10 cellular contexts compared by ENCODE assay signal in the genomic region with DNA sequence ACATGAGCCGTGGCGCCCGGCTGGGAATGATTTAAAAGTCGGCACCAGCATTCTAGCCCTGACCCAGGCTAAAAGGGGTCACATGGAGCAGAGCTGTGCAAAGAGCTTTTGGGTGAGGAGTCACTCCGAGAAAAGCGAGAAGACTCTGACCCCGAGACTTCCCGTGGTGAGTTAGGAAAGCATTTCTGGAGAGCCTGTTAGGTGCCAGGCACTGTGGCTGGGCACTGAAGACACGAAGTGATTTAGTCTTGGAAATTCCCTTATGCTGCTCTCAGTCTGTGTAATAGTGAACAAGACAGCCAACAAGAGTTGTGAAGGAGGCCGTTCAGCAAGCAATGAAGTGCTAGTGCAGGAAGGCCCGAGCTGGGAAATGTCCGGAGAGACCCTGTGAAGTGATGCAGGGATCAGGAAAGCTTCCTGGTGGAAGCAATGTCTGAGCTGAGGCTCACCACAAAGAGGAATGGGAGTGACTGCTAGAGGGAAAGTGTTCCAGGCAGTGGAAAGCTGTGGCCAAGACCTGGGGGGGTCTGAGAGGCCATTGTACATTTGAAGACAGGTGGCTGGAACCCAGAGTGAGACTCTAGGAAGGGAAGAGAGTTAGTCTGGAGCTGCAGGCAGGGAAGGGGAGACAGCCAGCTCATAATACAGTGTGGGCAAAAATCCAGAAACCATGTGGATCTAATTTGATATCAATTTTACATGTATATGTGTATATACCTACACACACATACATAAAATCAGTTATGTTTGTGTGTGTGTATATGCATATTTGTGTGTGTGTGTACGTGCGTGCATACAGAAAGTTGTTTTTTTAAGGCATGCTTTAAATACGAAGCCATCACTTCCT. TPM values are rescaled to one million over a fixed set of nuclear protein-coding genes. Genes with fewer than 3 reads are reported as not detected.
DNase-seq lines count a peak whose midpoint lies in the region; ATAC-seq, FAIRE-seq and TF ChIP-seq lines count a peak whose summit lies in the region.
"Had no signal": no experiment of that assay in that cellular context is flagged by ENCODE, and none has a peak within 500 bp of the region (broad histone marks: within the 10 kb centered on the region; RNA-seq: fewer than 3 reads in every experiment).

No MANE protein-coding gene starts in this region.

- peaks cover 91% of the 10 kb centered on the region for H3K79me2 ChIP-seq in GM23338 (replicated peaks; ENCODE audit: insufficient read depth)
- H3K79me2 ChIP-seq in GM12878 (ENCODE audit: control insufficient read depth, insufficient read depth, low read length): peaks cover 62% of the 10 kb centered on the region

- H3F3A ChIP-seq in GM23338 (replicated peaks; ENCODE audit: low read depth): peaks cover 9% of the 10 kb centered on the region; the same call in 1 of the 2 replicates

- H3K27ac Mint-ChIP-seq in GM23338: no peak overlapping the region
- H3K27ac Mint-ChIP-seq in natural killer cell: peak overlapping the region; percentile 81 to 87

- no peak for TF ChIP-seq POLR2A in GM12878 (IDR thresholded peaks at IDR 0.05; ENCODE audit: low read depth, low read length)

- H2AFZ ChIP-seq in GM23338 (no peak overlapping the region), GM12878 (ENCODE audit: control insufficient read depth, low read depth, low read length) (no peak overlapping the region)

- TF ChIP-seq CTCF in 22Rv1 (IDR thresholded peaks at IDR 0.05): no peak
- no peak for TF ChIP-seq CTCF in GM23338 (conservative IDR thresholded peaks at IDR 0.05; ENCODE audit: low read depth in 2 of 2)
- no peak for TF ChIP-seq CTCF in GM12878 (IDR thresholded peaks at IDR 0.05 in 2 of 3, conservative IDR thresholded peaks at IDR 0.05 in 1 of 3; ENCODE audit: control insufficient read depth in 2 of 3, extremely low read depth in 1 of 3, insufficient read depth in 1 of 3, low read depth in 3 of 3, low read length in 3 of 3)
- TF ChIP-seq CTCF in natural killer cell (IDR thresholded peaks at IDR 0.05): no peak

- H3K4me1 ChIP-seq in GM23338 (ENCODE audit: insufficient read depth): peaks cover 33% of the 10 kb centered on the region
- H3K4me1 ChIP-seq in GM12878 (ENCODE audit: control insufficient read depth, insufficient read depth, low read length): peaks cover 50% of the 10 kb centered on the region

- no TSS peak for BruUV-seq in GM12878 (replicated peaks; lab: Mats Ljungman, UMichigan)

- TF ChIP-seq EP300 in GM12878 (IDR thresholded peaks at IDR 0.05; ENCODE audit: borderline replicate concordance in 1 of 2, control insufficient read depth in 1 of 2, low read depth in 2 of 2, low read length in 2 of 2): no peak

- WGBS in GM12878 (ENCODE audit: insufficient coverage, insufficient replicate concordance, low lambda C conversion rate, missing lambda C conversion rate): 30% methylated on average over 15 of the region's 15 CpGs

- H3K4me3 ChIP-seq in GM23338 (no peak overlapping the region), GM12878 (no peak overlapping the region)

- H3K4me3 Mint-ChIP-seq in GM23338 (no peak overlapping the region), natural killer cell (peak overlapping the region; percentile 80)

- H3K36me3 Mint-ChIP-seq in GM23338 (ENCODE audit: low read depth): no peaks in the 10 kb centered on the region; the same call in 2 of the 3 replicates
- H3K36me3 Mint-ChIP-seq in natural killer cell: no peaks in the 10 kb centered on the region

- ATAC-seq in GM23338: no peak
- peak; percentile 45 for ATAC-seq in GM12878
- no peak for ATAC-seq in natural killer cell
- ATAC-seq in GM18873 (IDR thresholded peaks at IDR 0.05; ENCODE audit: low FRiP score, unreplicated experiment): no peak

- CTCF ChIA-PET in GM12878 (lab: Yijun Ruan, JAX) (interaction anchor here (0.6 to 3.4 kb wide), 11 partner anchors 13 to 431 kb away, joined by 3 to 46 read pairs (median 4); no protein-coding TSS in a partner anchor), HEK293T (lab: Yijun Ruan, JAX) (interaction anchor here (0.6 to 0.9 kb wide), 3 partner anchors 18 to 344 kb away, joined by 3 read pairs; no protein-coding TSS in a partner anchor)

- no peak overlapping the region for H3K9ac ChIP-seq in GM12878 (ENCODE audit: control insufficient read depth, insufficient read depth, low read length)

- DNase-seq in GM23338 (ENCODE audit: low spot score) (no peak), GM12878 (ENCODE audit: low read depth, low spot score) (no peak), natural killer cell (no peak), HEK293T (ENCODE audit: extremely low spot score) (no peak), SHP77 treated with DMSO at 0.1 percent for 48 hours (lab: John Stamatoyannopoulos, UW) (no peak), Ammon's horn (ENCODE audit: low spot score) (no peak)
- DNase-seq: NCI-H82 had no signal

- H3K27me3 ChIP-seq in GM23338 (ENCODE audit: insufficient read depth) (no peaks in the 10 kb centered on the region), GM12878 (replicated peaks in 1 of 2; ENCODE audit: control insufficient read depth in 2 of 2, insufficient read depth in 2 of 2, low read length in 1 of 2) (no peaks in the 10 kb centered on the region)

- H3K27me3 Mint-ChIP-seq in GM23338 (ENCODE audit: insufficient read depth, low read depth, poor library complexity) (peaks cover 4% of the 10 kb centered on the region), natural killer cell (ENCODE audit: low read depth in 2 of 2) (no peaks in the 10 kb centered on the region)

- RAD21 ChIA-PET in GM12878 (lab: Charles Lee; ENCODE audit: unreplicated experiment): interaction anchor here (0.7 to 2.2 kb wide), 3 partner anchors 29 to 33 kb away, joined by 3 to 21 read pairs (median 5); a partner anchor contains a TSS

- H3K4me1 Mint-ChIP-seq in GM23338 (peaks cover 69% of the 10 kb centered on the region), natural killer cell (peaks cover 84 to 90% of the 10 kb centered on the region in 2 donors)

- SMC1A ChIA-PET in GM12878 (lab: Charles Lee; ENCODE audit: uncharacterized antibody, unreplicated experiment): interaction anchor here (1.0 to 13.9 kb wide), 5 partner anchors 19 to 81 kb away, joined by 3 to 153 read pairs (median 4); a partner anchor contains a TSS

- intact Hi-C loops in GM12878 (cut with micrococcal nuclease; ENCODE audit: unreplicated experiment) (no loop called here), natural killer cell (cut with micrococcal nuclease) (loop anchor here (5.0 kb wide), 1 partner anchor 47 kb away; a partner anchor contains a TSS)

- H3K27ac ChIP-seq in 22Rv1: peak overlapping the region; percentile 51
- peak overlapping the region; percentile 26; the same call in 1 of the 2 replicates for H3K27ac ChIP-seq in GM23338 (ENCODE audit: low read depth)
- peak overlapping the region; percentile 14 for H3K27ac ChIP-seq in GM12878 (ENCODE audit: control insufficient read depth, insufficient read depth)

- POLR2A ChIA-PET in GM12878 (lab: Charles Lee): interaction anchor here (0.9 kb wide), 1 partner anchor 41 kb away, joined by 3 read pairs; no protein-coding TSS in a partner anchor
- POLR2A ChIA-PET in HEK293T (lab: Yijun Ruan, JAX): no interaction called here

- H3K9me2 ChIP-seq in GM23338 (ENCODE audit: insufficient read depth): no peaks in the 10 kb centered on the region

- peaks cover 4% of the 10 kb centered on the region; the same call in 1 of the 2 replicates for H3K36me3 ChIP-seq in GM23338 (ENCODE audit: insufficient read depth)
- peaks cover 4 to 9% of the 10 kb centered on the region in 2 experiments for H3K36me3 ChIP-seq in GM12878 (ENCODE audit: control insufficient read depth in 2 of 2, insufficient read depth in 2 of 2, low read length in 1 of 2)

- no peaks in the 10 kb centered on the region for H3K9me3 ChIP-seq in GM12878 (replicated peaks; ENCODE audit: control insufficient read depth, insufficient read depth, low read length)

- in situ Hi-C loops in GM12878 (cut with MboI): no loop called here

- H3K4me2 ChIP-seq in GM23338 (no peak overlapping the region), GM12878 (ENCODE audit: control insufficient read depth, insufficient read depth) (peak overlapping the region; percentile 10; the same call in 1 of the 2 replicates)

- FAIRE-seq in GM12878 (lab: Jason Lieb, UNC): no peak
- FAIRE-seq: G401.6 had no signal

- H3K9me3 Mint-ChIP-seq in GM23338: no peaks in the 10 kb centered on the region
- H3K9me3 Mint-ChIP-seq in natural killer cell: no peaks in the 10 kb centered on the region

- no peak for TF ChIP-seq RAD21 in GM12878 (IDR thresholded peaks at IDR 0.05; ENCODE audit: insufficient read depth, low read depth, low read length)

- peaks cover 49% of the 10 kb centered on the region for H4K20me1 ChIP-seq in GM23338 (replicated peaks; ENCODE audit: insufficient read depth)
- no peaks in the 10 kb centered on the region; the same call in none of the 2 replicates for H4K20me1 ChIP-seq in GM12878 (ENCODE audit: control insufficient read depth, insufficient read depth)

RNA-seq across cellular contexts. Expression of a gene that starts 31.7 kb away (rescaled TPM):
- total RNA-seq in GM23338 (2014; rRNA removed; shearing (Covaris generic)): 42.6 and 45.9 TPM in 2 replicates
- polyA plus RNA-seq in GM23338 (2016; fragmentation: Nextera tagmentation; extraction: Ambion mirVana) (15.8 and 18.7 TPM in 2 replicates), GM12878 (2011; rRNA removed) (11.3 and 14.5 TPM in 2 replicates), GM12878 (2014; fragmentation: Illumina TruSeq; extraction: Trizol) (13.6 and 16.1 TPM in 2 replicates), GM12878 (2014; fragmentation: Nextera tagmentation; extraction: Ambion mirVana) (under 1 TPM; 0.19 to 0.40 TPM), GM12878 (2014; rRNA removed) (20.2 and 22.2 TPM in 2 replicates), GM12878 (2016; fragmentation: Nextera tagmentation; extraction: Ambion mirVana) (10 to 100 TPM in 1 of 2 experiments, 1 to 10 TPM in 1; 4.1 to 11.9 TPM)
- total RNA-seq in GM12878 (2013; cell fraction: nucleolus; rRNA removed): 23.7 and 26.6 TPM in 2 replicates
- total RNA-seq in GM12878 (2014; rRNA removed) (10.7 and 14.8 TPM in 2 replicates), GM12878 (2014; rRNA removed; fragmentation: Illumina TruSeq; extraction: Trizol) (9.3 and 9.7 TPM in 2 replicates), GM12878 (2021) (29.5 and 30.0 TPM in 2 replicates), natural killer cell (10 to 100 TPM; 63.8 to 88.4 (median 80.2) TPM)
- 7.8 TPM for polyA plus RNA-seq in GM12878 (2011; ENCODE audit: low read depth)
- 13.9 and 15.3 TPM in 2 replicates for polyA plus RNA-seq in GM12878 (2011; cell fraction: cytosol; rRNA removed)
- 21.1 and 29.6 TPM in 2 replicates for polyA plus RNA-seq in GM12878 (2011; cell fraction: nucleus; rRNA removed)
- polyA plus RNA-seq in GM12878 (2012): 12.7 and 13.2 TPM in 2 replicates
- polyA minus RNA-seq in GM12878 (2011; rRNA and poly(A)+ RNA removed): 20.0 and 24.5 TPM in 2 replicates
- polyA minus RNA-seq in GM12878 (2011; cell fraction: cytosol; rRNA and poly(A)+ RNA removed): 14.2 and 16.5 TPM in 2 replicates
- 8.9 and 19.0 TPM in 2 replicates for polyA minus RNA-seq in GM12878 (2011; cell fraction: nucleus; rRNA and poly(A)+ RNA removed)

RNA-seq across cellular contexts. Expression of a gene that starts 46.4 kb away (rescaled TPM):
- 60.1 and 66.9 TPM in 2 replicates for total RNA-seq in GM23338 (2014; rRNA removed; shearing (Covaris generic))
- polyA plus RNA-seq in GM23338 (2016; fragmentation: Nextera tagmentation; extraction: Ambion mirVana) (4.7 and 5.5 TPM in 2 replicates), GM12878 (2011; rRNA removed) (0.07 and 0.11 TPM in 2 replicates), GM12878 (2014; fragmentation: Illumina TruSeq; extraction: Trizol) (0.06 and 0.10 TPM in 2 replicates), GM12878 (2014; fragmentation: Nextera tagmentation; extraction: Ambion mirVana) (not detected), GM12878 (2014; rRNA removed) (0.23 and 0.32 TPM in 2 replicates), GM12878 (2016; fragmentation: Nextera tagmentation; extraction: Ambion mirVana) (not detected)
- total RNA-seq in GM12878 (2013; cell fraction: nucleolus; rRNA removed): 0.40 and 0.81 TPM in 2 replicates
- total RNA-seq in GM12878 (2014; rRNA removed) (0.05 and 0.17 TPM in 2 replicates), GM12878 (2014; rRNA removed; fragmentation: Illumina TruSeq; extraction: Trizol) (0.09 TPM in 1 of 2 replicates, not detected in the other), GM12878 (2021) (0.16 and 0.28 TPM in 2 replicates), natural killer cell (not detected)
- polyA plus RNA-seq in GM12878 (2011; ENCODE audit: low read depth): not detected
- 0.18 TPM in 2 replicates for polyA plus RNA-seq in GM12878 (2011; cell fraction: cytosol; rRNA removed)
- polyA plus RNA-seq in GM12878 (2011; cell fraction: nucleus; rRNA removed): 0.31 and 0.66 TPM in 2 replicates
- 0.15 and 0.16 TPM in 2 replicates for polyA plus RNA-seq in GM12878 (2012)
- 0.07 TPM in 1 of 2 replicates, not detected in the other for polyA minus RNA-seq in GM12878 (2011; rRNA and poly(A)+ RNA removed)
- polyA minus RNA-seq in GM12878 (2011; cell fraction: cytosol; rRNA and poly(A)+ RNA removed): not detected in 2 replicates
- polyA minus RNA-seq in GM12878 (2011; cell fraction: nucleus; rRNA and poly(A)+ RNA removed): 0.12 TPM in 1 of 2 replicates, not detected in the other

RNA-seq across cellular contexts. Expression of a gene that starts 57.3 kb away (rescaled TPM):
- total RNA-seq in GM23338 (2014; rRNA removed; shearing (Covaris generic)): 65.5 and 84.7 TPM in 2 replicates
- polyA plus RNA-seq in GM23338 (2016; fragmentation: Nextera tagmentation; extraction: Ambion mirVana): 9.4 and 12.9 TPM in 2 replicates
- total RNA-seq in GM12878 (2013; cell fraction: nucleolus; rRNA removed): 23.3 and 29.2 TPM in 2 replicates
- total RNA-seq in GM12878 (2014; rRNA removed): 27.5 and 32.6 TPM in 2 replicates
- total RNA-seq in GM12878 (2014; rRNA removed; fragmentation: Illumina TruSeq; extraction: Trizol): 17.9 and 22.5 TPM in 2 replicates
- 31.5 and 36.3 TPM in 2 replicates for total RNA-seq in GM12878 (2021)
- polyA plus RNA-seq in GM12878 (2011; ENCODE audit: low read depth): 5.0 TPM
- 11.9 and 19.0 TPM in 2 replicates for polyA plus RNA-seq in GM12878 (2011; rRNA removed)
- polyA plus RNA-seq in GM12878 (2011; cell fraction: cytosol; rRNA removed): 25.5 and 40.3 TPM in 2 replicates
- 28.1 and 40.9 TPM in 2 replicates for polyA plus RNA-seq in GM12878 (2011; cell fraction: nucleus; rRNA removed)
- polyA plus RNA-seq in GM12878 (2012): 16.2 and 23.1 TPM in 2 replicates
- 6.3 and 14.7 TPM in 2 replicates for polyA plus RNA-seq in GM12878 (2014; fragmentation: Illumina TruSeq; extraction: Trizol)
- 1 to 10 TPM; 1.1 to 1.2 TPM for polyA plus RNA-seq in GM12878 (2014; fragmentation: Nextera tagmentation; extraction: Ambion mirVana)
- polyA plus RNA-seq in GM12878 (2014; rRNA removed): 38.2 and 41.4 TPM in 2 replicates
- polyA plus RNA-seq in GM12878 (2016; fragmentation: Nextera tagmentation; extraction: Ambion mirVana): 1 to 10 TPM in 1 of 2 experiments, under 1 TPM in 1; 0.88 to 1.2 TPM
- polyA minus RNA-seq in GM12878 (2011; rRNA and poly(A)+ RNA removed): 8.3 and 14.2 TPM in 2 replicates
- 8.4 and 9.9 TPM in 2 replicates for polyA minus RNA-seq in GM12878 (2011; cell fraction: cytosol; rRNA and poly(A)+ RNA removed)
- 9.6 and 12.7 TPM in 2 replicates for polyA minus RNA-seq in GM12878 (2011; cell fraction: nucleus; rRNA and poly(A)+ RNA removed)
- total RNA-seq in natural killer cell: 10 to 100 TPM; 15.6 to 25.3 (median 21.1) TPM

Comparison
In these comparisons a context has a peak if more than half of its experiments do, and no peak if none do; other contexts are left out.
1. RNA of a gene that starts 46.4 kb away (total RNA-seq): 60.1 to 66.9 TPM in GM23338; 0.05 to 0.81 TPM in GM12878 and not detected in natural killer cell; every median in the first group is over 10 times any median in the second.
2. Peak in every context shown above with its lines, with median percentiles within 50 percentile points of each other: H3K27ac ChIP-seq.